ENCODE assay signal across 1 cellular context in genomic region chr12:10131101-10131632, GRCh38.
TF ChIP-seq lines count a peak whose summit lies in the region.

No MANE protein-coding gene starts in this region.

TF ChIP-seq in IMR-90, 13 proteins besides CTCF, POLR2A, EP300 and RAD21:
- TF ChIP-seq ELK1 (IDR thresholded peaks at IDR 0.05; ENCODE audit: borderline replicate concordance, low read depth, low read length): no peak
- no peak for TF ChIP-seq RCOR1 (IDR thresholded peaks at IDR 0.05; ENCODE audit: insufficient replicate concordance, low read length)
- TF ChIP-seq MAZ (IDR thresholded peaks at IDR 0.05; ENCODE audit: borderline replicate concordance, low read depth, low read length): no peak
- no peak for TF ChIP-seq CEBPB (IDR thresholded peaks at IDR 0.05; ENCODE audit: low read depth, low read length)
- no peak for TF ChIP-seq SMC3 (IDR thresholded peaks at IDR 0.05; ENCODE audit: low read depth, low read length)
- no peak for TF ChIP-seq USF2 (IDR thresholded peaks at IDR 0.05; ENCODE audit: low read depth, low read length)
- no peak for TF ChIP-seq MAFK (IDR thresholded peaks at IDR 0.05; ENCODE audit: low read depth, low read length)
- no peak for TF ChIP-seq CHD1 (IDR thresholded peaks at IDR 0.05; ENCODE audit: low read depth, low read length)
- no peak for TF ChIP-seq MXI1 (IDR thresholded peaks at IDR 0.05; ENCODE audit: borderline replicate concordance, low read depth, low read length)
- no peak for TF ChIP-seq NFE2L2 (IDR thresholded peaks at IDR 0.05; ENCODE audit: low read depth, low read length)
- no peak for TF ChIP-seq FOS (IDR thresholded peaks at IDR 0.05; ENCODE audit: low read depth, low read length)
- no peak for TF ChIP-seq RFX5 (IDR thresholded peaks at IDR 0.05; ENCODE audit: low read depth, low read length)
- TF ChIP-seq BHLHE40 (IDR thresholded peaks at IDR 0.05; ENCODE audit: low read depth, low read length): no peak
